Comparison of ENCODE assay signal across 12 cellular contexts in genomic region chr1:186102559-186103148, GRCh38.
A peak's percentile ranks its signal among the peaks of the same experiment; 100 is the strongest.
DNase-seq lines count a peak whose midpoint lies in the region; ATAC-seq, FAIRE-seq and TF ChIP-seq lines count a peak whose summit lies in the region.
"Had no signal": no experiment of that assay in that cellular context is flagged by ENCODE, and none has a peak within 500 bp of the region (broad histone marks: within the 10 kb centered on the region; RNA-seq: fewer than 3 reads in every experiment).

No MANE protein-coding gene starts in this region.

- peaks cover 5% of the 10 kb centered on the region for H3K27me3 Mint-ChIP-seq in activated T-helper 17 cell treated with anti-CD3 and anti-CD28 coated beads, Interleukin-2, amount 50 U/mL, for 72 hours

- DNase-seq in H4 (ENCODE audit: low spot score) = peak; percentile 41
- DNase-seq in fibroblast of mammary gland (ENCODE audit: low read depth) = peak; percentile 83
- peak; percentile 73 for DNase-seq in posterior vena cava (ENCODE audit: low spot score)
- no peak for DNase-seq in D721Med (ENCODE audit: insufficient read length, low spot score)
- DNase-seq in stimulated activated CD4-positive, alpha-beta T cell treated with anti-CD3 and anti-CD28 coated beads, Interleukin-4, amount 100 ng/mL, for 4 hours = no peak
- DNase-seq: activated naive CD4-positive, alpha-beta T cell treated with anti-CD3 and anti-CD28 coated beads, Interleukin-2, amount 50 U/mL, for 16 hours; DND-41; NCI-H2081 treated with DMSO at 0.1 percent for 48 hours had no signal

- H3K9me3 Mint-ChIP-seq in activated T-helper 17 cell treated with anti-CD3 and anti-CD28 coated beads, Interleukin-2, amount 50 U/mL, for 72 hours = no peaks in the 10 kb centered on the region

- H3K27ac Mint-ChIP-seq in activated T-helper 17 cell treated with anti-CD3 and anti-CD28 coated beads, Interleukin-2, amount 50 U/mL, for 72 hours = no peak overlapping the region

- no peak overlapping the region for H3K4me3 Mint-ChIP-seq in activated T-helper 17 cell treated with anti-CD3 and anti-CD28 coated beads, Interleukin-2, amount 50 U/mL, for 72 hours

- intact Hi-C loops in posterior vena cava (cut with DNase I) = no loop called here

- no peak overlapping the region for H3K4me3 ChIP-seq in fibroblast of mammary gland (ENCODE audit: control insufficient read depth, low read depth, low read length)
- H3K4me3 ChIP-seq: tibial artery had no signal

- H3K4me1 Mint-ChIP-seq in activated T-helper 17 cell treated with anti-CD3 and anti-CD28 coated beads, Interleukin-2, amount 50 U/mL, for 72 hours = no peaks in the 10 kb centered on the region

- peak; percentile 90 for ATAC-seq in SK-N-SH treated with all-trans-retinoic acid at 6 μM for 48 hours
- no peak for ATAC-seq in activated T-helper 17 cell treated with anti-CD3 and anti-CD28 coated beads, Interleukin-2, amount 50 U/mL, for 72 hours (replicated peaks)
- no peak for ATAC-seq in GM21786 (IDR thresholded peaks at IDR 0.05; ENCODE audit: unreplicated experiment)

- no peaks in the 10 kb centered on the region for H3K36me3 Mint-ChIP-seq in activated T-helper 17 cell treated with anti-CD3 and anti-CD28 coated beads, Interleukin-2, amount 50 U/mL, for 72 hours (ENCODE audit: low read depth)

- no peak for FAIRE-seq in D721Med (lab: Jason Lieb, UNC)

- TF ChIP-seq CTCF in fibroblast of mammary gland (conservative IDR thresholded peaks at IDR 0.05; ENCODE audit: control insufficient read depth, insufficient read depth, low read depth, low read length) (no peak), D721Med (IDR thresholded peaks at IDR 0.05; ENCODE audit: insufficient read depth, missing control alignments) (no peak)

TF ChIP-seq in SK-N-SH treated with all-trans-retinoic acid at 6 μM for 48 hours, 23 proteins besides CTCF, POLR2A, EP300 and RAD21:
- TF ChIP-seq PATZ1 (CRISPR knock-in tag; IDR thresholded peaks at IDR 0.05; ENCODE audit: borderline replicate concordance) (no peak), CREB5 (CRISPR knock-in tag; IDR thresholded peaks at IDR 0.05; ENCODE audit: low read depth) (no peak), RARB (CRISPR knock-in tag; IDR thresholded peaks at IDR 0.05) (0 out of 2 replicates have a peak, but pooled peaks have one; percentile 8), TOX (CRISPR knock-in tag; IDR thresholded peaks at IDR 0.05; ENCODE audit: borderline replicate concordance) (peak; percentile 63; the same call in 1 of the 2 replicates), ZC3H10 (CRISPR knock-in tag; IDR thresholded peaks at IDR 0.05) (peak; percentile 89), POU6F1 (CRISPR knock-in tag; IDR thresholded peaks at IDR 0.05; ENCODE audit: borderline replicate concordance, low read depth) (peak; percentile 84; the same call in 1 of the 2 replicates)

Comparison
In these comparisons a context has a peak if more than half of its experiments do, and no peak if none do; other contexts are left out.
1. DNase-seq: peak in H4 (single experiment), fibroblast of mammary gland (single experiment) and posterior vena cava (single experiment); none in D721Med (single experiment) and stimulated activated CD4-positive, alpha-beta T cell treated with anti-CD3 and anti-CD28 coated beads, Interleukin-4, amount 100 ng/mL, for 4 hours (0 of 2).